In genomic region chr3:14650193-14650592, GRCh38 we compare ENCODE assay signal across 14 cellular contexts. TPM values are rescaled to one million over a fixed set of nuclear protein-coding genes. Genes with fewer than 3 reads are reported as not detected.
DNase-seq lines count a peak whose midpoint lies in the region; TF ChIP-seq lines count a peak whose summit lies in the region.
"Had no signal": no experiment of that assay in that cellular context is flagged by ENCODE, and none has a peak within 500 bp of the region (broad histone marks: within the 10 kb centered on the region; RNA-seq: fewer than 3 reads in every experiment).

No MANE protein-coding gene starts in this region.

- peaks cover 12% of the 10 kb centered on the region; the same call in 1 of the 2 replicates for H3K36me3 ChIP-seq in SU-DHL-6 (ENCODE audit: low read length)
- H3K36me3 ChIP-seq in stomach, result peaks cover 7 to 10% (median 10%) of the 10 kb centered on the region in 4 donors
- H3K36me3 ChIP-seq in MG63, result peaks cover 2% of the 10 kb centered on the region; the same call in 1 of the 2 replicates
- H3K36me3 ChIP-seq in colonic mucosa, result no peaks in the 10 kb centered on the region

- no peaks in the 10 kb centered on the region for H3K9me2 ChIP-seq in SU-DHL-6 (replicated peaks; ENCODE audit: insufficient read depth, low read length)

- peak overlapping the region; percentile 98 for H3K27ac Mint-ChIP-seq in activated naive CD4-positive, alpha-beta T cell treated with anti-CD3 and anti-CD28 coated beads for 36 hours
- peak overlapping the region; percentile 82 for H3K27ac Mint-ChIP-seq in endothelial cell (ENCODE audit: unreplicated experiment)

- H3K9me3 ChIP-seq in SU-DHL-6 (ENCODE audit: insufficient read depth, low read length), result no peaks in the 10 kb centered on the region
- H3K9me3 ChIP-seq in stomach, result no peaks in the 10 kb centered on the region
- no peaks in the 10 kb centered on the region for H3K9me3 ChIP-seq in MG63
- no peaks in the 10 kb centered on the region for H3K9me3 ChIP-seq in colonic mucosa

- no peaks in the 10 kb centered on the region for H3K27me3 ChIP-seq in SU-DHL-6 (ENCODE audit: low read length)
- no peaks in the 10 kb centered on the region for H3K27me3 ChIP-seq in stomach
- H3K27me3 ChIP-seq in MG63, result no peaks in the 10 kb centered on the region
- H3K27me3 ChIP-seq in colonic mucosa, result no peaks in the 10 kb centered on the region

- H3K4me3 Mint-ChIP-seq in activated naive CD4-positive, alpha-beta T cell treated with anti-CD3 and anti-CD28 coated beads for 36 hours, result peak overlapping the region; percentile 99
- H3K4me3 Mint-ChIP-seq in endothelial cell (ENCODE audit: unreplicated experiment), result peak overlapping the region; percentile 58

- DNase-seq in activated naive CD4-positive, alpha-beta T cell treated with anti-CD3 and anti-CD28 coated beads for 36 hours, result no peak
- no peak for DNase-seq in activated naive CD4-positive, alpha-beta T cell (lab: John Stamatoyannopoulos, UW)
- DNase-seq in endothelial cell (ENCODE audit: low spot score) (no peak), stomach (no peak), MG63 (no peak), LoVo (ENCODE audit: low spot score) (no peak), colonic mucosa (no peak)
- DNase-seq: activated gamma-delta T cell, GF-D8, islet precursor cell, MM.1S, NCI-H345 had no signal

- H3K36me3 Mint-ChIP-seq in activated naive CD4-positive, alpha-beta T cell treated with anti-CD3 and anti-CD28 coated beads for 36 hours (ENCODE audit: low read depth), result peaks cover 6% of the 10 kb centered on the region
- H3K36me3 Mint-ChIP-seq in endothelial cell (ENCODE audit: low read depth, unreplicated experiment), result peaks cover 8% of the 10 kb centered on the region

- H3K4me2 ChIP-seq in SU-DHL-6 (ENCODE audit: low read depth, low read length, poor library complexity, severe bottlenecking), result peak overlapping the region; percentile 99

- CTCF ChIA-PET in activated naive CD4-positive, alpha-beta T cell treated with anti-CD3 and anti-CD28 coated beads for 36 hours (lab: Charles Lee), result no interaction called here

- no peak overlapping the region for H2AFZ ChIP-seq in SU-DHL-6 (ENCODE audit: low read depth, low read length, severe bottlenecking)

- no peak overlapping the region for H3K4me3 ChIP-seq in SU-DHL-6 (ENCODE audit: insufficient read depth, low read length, poor library complexity, severe bottlenecking)
- H3K4me3 ChIP-seq in stomach, result peak overlapping the region in 1 of 4 donors; percentile 78
- H3K4me3 ChIP-seq in MG63, result no peak overlapping the region; the same call in 1 of the 2 replicates
- no peak overlapping the region for H3K4me3 ChIP-seq in colonic mucosa

- intact Hi-C loops in activated naive CD4-positive, alpha-beta T cell treated with anti-CD3 and anti-CD28 coated beads for 36 hours (cut with micrococcal nuclease), result loop anchor here (2.0 to 5.0 kb wide), 6 partner anchors 247 to 1638 kb away; partner anchors contain the start of genes CAPN7, CHCHD4, EAF1 and METTL6
- intact Hi-C loops in stomach (cut with DNase I; ENCODE audit: low total_unique reads), result no loop called here
- intact Hi-C loops in colonic mucosa (cut with DNase I), result loop anchor here (10.0 kb wide), 1 partner anchor 775 kb away; the partner anchor contains the start of genes EAF1 and METTL6

- no peaks in the 10 kb centered on the region for H3K9me3 Mint-ChIP-seq in activated naive CD4-positive, alpha-beta T cell treated with anti-CD3 and anti-CD28 coated beads for 36 hours
- no peaks in the 10 kb centered on the region for H3K9me3 Mint-ChIP-seq in endothelial cell (ENCODE audit: unreplicated experiment)

- H3K9ac ChIP-seq in SU-DHL-6 (ENCODE audit: low read length), result no peak overlapping the region
- H3K9ac ChIP-seq in colonic mucosa (ENCODE audit: low read depth in 2 of 2, low read length in 2 of 2), result no peak overlapping the region

- no peak for TF ChIP-seq EP300 in stomach (IDR thresholded peaks at IDR 0.05)

- H3K4me1 ChIP-seq in stomach (peaks cover 30 to 48% (median 42%) of the 10 kb centered on the region in 4 donors), colonic mucosa (peaks cover 16% of the 10 kb centered on the region)

- no peaks in the 10 kb centered on the region for H3K27me3 Mint-ChIP-seq in activated naive CD4-positive, alpha-beta T cell treated with anti-CD3 and anti-CD28 coated beads for 36 hours (ENCODE audit: low read depth)
- no peaks in the 10 kb centered on the region for H3K27me3 Mint-ChIP-seq in endothelial cell (ENCODE audit: unreplicated experiment)

- no peak for TF ChIP-seq CTCF in SU-DHL-6 (IDR thresholded peaks at IDR 0.05; ENCODE audit: insufficient read depth, low read length, poor library complexity, severe bottlenecking)
- no peak for TF ChIP-seq CTCF in endothelial cell (IDR thresholded peaks at IDR 0.05; ENCODE audit: unreplicated experiment)
- TF ChIP-seq CTCF in stomach (IDR thresholded peaks at IDR 0.05), result no peak
- TF ChIP-seq CTCF in colonic mucosa (IDR thresholded peaks at IDR 0.05), result no peak

- H3K4me1 Mint-ChIP-seq in activated naive CD4-positive, alpha-beta T cell treated with anti-CD3 and anti-CD28 coated beads for 36 hours (ENCODE audit: low read depth), result peaks cover 29% of the 10 kb centered on the region
- H3K4me1 Mint-ChIP-seq in endothelial cell (ENCODE audit: unreplicated experiment), result peaks cover 32% of the 10 kb centered on the region

- 86 to 94% (median 88%) methylated on average over 4 of the region's 4 CpGs for whole genome bisulfite sequencing in stomach, 5 donors

- peaks cover 29% of the 10 kb centered on the region for H3K79me2 ChIP-seq in SU-DHL-6 (ENCODE audit: insufficient read depth, low read length)

- H3F3A ChIP-seq in SU-DHL-6 (ENCODE audit: insufficient read depth), result peaks cover 5% of the 10 kb centered on the region; the same call in 1 of the 2 replicates

- no peaks in the 10 kb centered on the region for H4K20me1 ChIP-seq in SU-DHL-6 (ENCODE audit: low read depth, low read length)

- no peak for TF ChIP-seq POLR2A in stomach (IDR thresholded peaks at IDR 0.05)

- H3K27ac ChIP-seq in SU-DHL-6 (ENCODE audit: low read depth, low read length), result no peak overlapping the region
- peak overlapping the region in 3 of 5 donors; percentile 90 to 95 (median 94) for H3K27ac ChIP-seq in stomach
- no peak overlapping the region for H3K27ac ChIP-seq in colonic mucosa

RNA-seq across cellular contexts. Expression of gene CCDC174, which starts 1.4 kb away (rescaled TPM):
- 10 to 100 TPM; 16.1 to 20.7 TPM for total RNA-seq in activated naive CD4-positive, alpha-beta T cell treated with anti-CD3 and anti-CD28 coated beads for 36 hours
- total RNA-seq in endothelial cell (ENCODE audit: unreplicated experiment), result 22.9 TPM
- 10 to 100 TPM in 4 of 5 donors, 1 to 10 TPM in 1; 8.5 to 44.0 (median 19.6) TPM for total RNA-seq in stomach
- polyA plus RNA-seq in stomach, result 10 to 100 TPM; 12.5 to 26.7 (median 15.3) TPM
- total RNA-seq in MG63 (2014; rRNA removed; shearing (Covaris generic); ENCODE audit: low replicate concordance), result 3.0 and 10.7 TPM in 2 replicates
- total RNA-seq in colonic mucosa, result 10 to 100 TPM; 15.4 to 17.9 TPM

RNA-seq across cellular contexts. Expression of gene C3orf20, which starts 24.7 kb away (rescaled TPM):
- total RNA-seq in activated naive CD4-positive, alpha-beta T cell treated with anti-CD3 and anti-CD28 coated beads for 36 hours, result under 1 TPM; 0.12 to 0.17 TPM
- total RNA-seq in endothelial cell (ENCODE audit: unreplicated experiment), result 0.13 TPM
- under 1 TPM in 1 of 5 donors, not detected in 4; 0.37 TPM for total RNA-seq in stomach
- not detected for polyA plus RNA-seq in stomach
- total RNA-seq in MG63 (2014; rRNA removed; shearing (Covaris generic); ENCODE audit: low replicate concordance), result 0.03 TPM in 1 of 2 replicates, not detected in the other
- under 1 TPM in 1 of 2 donors, not detected in 1; 0.08 TPM for total RNA-seq in colonic mucosa
- polyA plus RNA-seq: urinary bladder had no signal

Comparison
In these comparisons a context has a peak if more than half of its experiments do, and no peak if none do; other contexts are left out.
1. H3K27ac ChIP-seq: peak in stomach (3 of 5); none in SU-DHL-6 (single experiment) and colonic mucosa (single experiment).